1 cellular context compared by ENCODE assay signal in the genomic region with DNA sequence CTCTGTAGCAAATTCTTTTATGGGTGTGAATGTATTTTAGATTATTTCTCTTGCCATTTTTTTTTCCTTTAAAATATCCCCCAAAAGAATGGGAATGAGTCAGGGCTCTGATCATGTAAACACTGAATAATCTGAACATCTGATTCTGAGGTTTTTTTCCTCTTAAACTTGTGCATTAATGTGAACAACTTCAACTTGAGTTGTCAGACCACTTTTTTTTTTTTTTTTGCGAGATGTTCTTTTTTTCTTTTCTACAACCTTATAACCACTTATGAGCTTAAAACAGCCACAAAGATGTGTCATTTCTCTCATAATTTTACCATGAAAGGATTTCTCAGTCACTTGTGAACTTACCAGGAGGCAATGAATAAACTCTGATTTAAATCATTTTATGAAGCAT.
TF ChIP-seq lines count a peak whose summit lies in the region.

No MANE protein-coding gene starts in this region.

TF ChIP-seq in IMR-90, 13 proteins besides CTCF, POLR2A, EP300 and RAD21 (continued from another document):
- TF ChIP-seq, protein P1, sequence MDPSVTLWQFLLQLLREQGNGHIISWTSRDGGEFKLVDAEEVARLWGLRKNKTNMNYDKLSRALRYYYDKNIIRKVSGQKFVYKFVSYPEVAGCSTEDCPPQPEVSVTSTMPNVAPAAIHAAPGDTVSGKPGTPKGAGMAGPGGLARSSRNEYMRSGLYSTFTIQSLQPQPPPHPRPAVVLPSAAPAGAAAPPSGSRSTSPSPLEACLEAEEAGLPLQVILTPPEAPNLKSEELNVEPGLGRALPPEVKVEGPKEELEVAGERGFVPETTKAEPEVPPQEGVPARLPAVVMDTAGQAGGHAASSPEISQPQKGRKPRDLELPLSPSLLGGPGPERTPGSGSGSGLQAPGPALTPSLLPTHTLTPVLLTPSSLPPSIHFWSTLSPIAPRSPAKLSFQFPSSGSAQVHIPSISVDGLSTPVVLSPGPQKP (IDR thresholded peaks at IDR 0.05; ENCODE audit: borderline replicate concordance, low read depth, low read length): no peak
- TF ChIP-seq FOS (IDR thresholded peaks at IDR 0.05; ENCODE audit: low read depth, low read length) (no peak), RFX5 (IDR thresholded peaks at IDR 0.05; ENCODE audit: low read depth, low read length) (no peak), NFE2L2 (IDR thresholded peaks at IDR 0.05; ENCODE audit: low read depth, low read length) (no peak)
